9 cellular contexts compared by ENCODE assay signal in the genomic region with DNA sequence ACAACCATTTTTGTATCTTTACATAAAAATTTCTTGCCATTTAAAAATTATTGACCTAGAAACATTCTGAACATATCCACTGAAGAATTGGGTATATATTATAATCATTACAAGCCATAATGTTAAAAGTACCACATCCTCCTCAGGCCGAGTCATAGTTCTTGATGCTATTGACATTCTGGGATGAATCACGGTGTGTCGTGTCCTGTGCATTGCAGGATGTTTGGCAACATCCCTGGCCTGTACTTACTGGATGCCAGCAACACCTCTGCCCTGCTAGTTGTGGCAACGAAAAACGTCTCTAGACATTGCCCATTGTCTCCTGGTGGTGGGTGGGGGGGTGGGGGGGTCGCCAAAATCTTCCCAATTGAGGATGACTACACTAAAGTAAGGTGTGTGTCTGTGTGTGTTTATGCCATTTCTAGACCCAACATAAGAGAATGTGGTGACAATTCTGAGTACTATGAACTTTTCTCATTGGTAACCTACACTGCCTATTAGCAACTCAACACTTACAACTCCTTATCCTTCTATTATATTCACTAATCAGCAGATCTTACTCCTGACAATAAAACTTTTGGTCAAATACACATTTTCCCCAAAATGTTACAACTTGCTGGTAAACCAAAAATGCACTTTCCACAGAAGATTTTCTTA.
DNase-seq lines count a peak whose midpoint lies in the region; ATAC-seq and TF ChIP-seq lines count a peak whose summit lies in the region.
"Had no signal": no experiment of that assay in that cellular context is flagged by ENCODE, and none has a peak within 500 bp of the region (broad histone marks: within the 10 kb centered on the region; RNA-seq: fewer than 3 reads in every experiment).

No MANE protein-coding gene starts in this region.

- TF ChIP-seq CTCF in breast epithelium (IDR thresholded peaks at IDR 0.05), result no peak

- ATAC-seq in CD4-positive, CD25-positive, alpha-beta regulatory T cell (ENCODE audit: low read depth in 2 of 2), result no peak
- no peak for ATAC-seq in HG02840 (IDR thresholded peaks at IDR 0.05; ENCODE audit: low FRiP score, unreplicated experiment)
- ATAC-seq in HG03095 (IDR thresholded peaks at IDR 0.05; ENCODE audit: unreplicated experiment), result no peak

- no peak for TF ChIP-seq POLR2A in breast epithelium (IDR thresholded peaks at IDR 0.05)

- peaks cover 0 to 1% (median 0%) of the 10 kb centered on the region in 7 donors for H3K9me3 Mint-ChIP-seq in CD4-positive, CD25-positive, alpha-beta regulatory T cell
- H3K9me3 Mint-ChIP-seq in IgD-negative memory B cell, result no peaks in the 10 kb centered on the region

- H3K4me3 Mint-ChIP-seq in CD4-positive, CD25-positive, alpha-beta regulatory T cell, result no peak overlapping the region
- no peak overlapping the region for H3K4me3 Mint-ChIP-seq in IgD-negative memory B cell

- H3K4me3 ChIP-seq in CD4-positive, CD25-positive, alpha-beta regulatory T cell (ENCODE audit: low read depth, low read length), result no peak overlapping the region
- H3K4me3 ChIP-seq in breast epithelium (no peak overlapping the region), muscle layer of duodenum (ENCODE audit: low read depth in 1 of 2, low read length in 2 of 2) (no peak overlapping the region)
- H3K4me3 ChIP-seq: Peyer's patch had no signal

- H3K27me3 ChIP-seq in CD4-positive, CD25-positive, alpha-beta regulatory T cell (ENCODE audit: control insufficient read depth, insufficient read depth, low read length), result no peaks in the 10 kb centered on the region
- H3K27me3 ChIP-seq in breast epithelium, result no peaks in the 10 kb centered on the region
- no peaks in the 10 kb centered on the region for H3K27me3 ChIP-seq in muscle layer of duodenum (ENCODE audit: low read depth, low read length)
- H3K27me3 ChIP-seq: Peyer's patch had no signal

- no peak overlapping the region for H3K27ac ChIP-seq in CD4-positive, CD25-positive, alpha-beta regulatory T cell (ENCODE audit: insufficient read depth, low read length, poor library complexity, severe bottlenecking)
- H3K27ac ChIP-seq in breast epithelium (peak overlapping the region; percentile 25 to 62), muscle layer of duodenum (ENCODE audit: low read length) (peak overlapping the region; percentile 84)

- H3K36me3 Mint-ChIP-seq in CD4-positive, CD25-positive, alpha-beta regulatory T cell, result peaks cover 63% of the 10 kb centered on the region
- H3K36me3 Mint-ChIP-seq in IgD-negative memory B cell, result peaks cover 2% of the 10 kb centered on the region

- no peaks in the 10 kb centered on the region for H3K9me3 ChIP-seq in CD4-positive, CD25-positive, alpha-beta regulatory T cell (ENCODE audit: control insufficient read depth in 2 of 2, low read length in 2 of 2)
- H3K9me3 ChIP-seq in breast epithelium, result no peaks in the 10 kb centered on the region
- no peaks in the 10 kb centered on the region for H3K9me3 ChIP-seq in muscle layer of duodenum (ENCODE audit: control insufficient read depth in 1 of 2, low read length in 2 of 2)
- H3K9me3 ChIP-seq: Peyer's patch had no signal

- H3K4me1 Mint-ChIP-seq in CD4-positive, CD25-positive, alpha-beta regulatory T cell, result peaks cover 35 to 89% (median 56%) of the 10 kb centered on the region in 4 donors
- H3K4me1 Mint-ChIP-seq in IgD-negative memory B cell, result peaks cover 17 to 49% (median 43%) of the 10 kb centered on the region in 3 donors

- H3K4me1 ChIP-seq in CD4-positive, CD25-positive, alpha-beta regulatory T cell (ENCODE audit: control insufficient read depth, insufficient read depth, low read length, poor library complexity, severe bottlenecking), result peaks cover 10% of the 10 kb centered on the region
- H3K4me1 ChIP-seq in breast epithelium, result peaks cover 0 to 10% of the 10 kb centered on the region in 2 donors
- peaks cover 14 to 26% of the 10 kb centered on the region in 2 donors for H3K4me1 ChIP-seq in muscle layer of duodenum (ENCODE audit: control insufficient read depth in 1 of 2, insufficient read depth in 2 of 2, low read length in 2 of 2)

- H3K27ac Mint-ChIP-seq in CD4-positive, CD25-positive, alpha-beta regulatory T cell, result peak overlapping the region; percentile 9 to 69 (median 47)
- H3K27ac Mint-ChIP-seq in IgD-negative memory B cell, result peak overlapping the region in 2 of 3 donors; percentile 32 to 49

- peaks cover 61% of the 10 kb centered on the region for H3K36me3 ChIP-seq in CD4-positive, CD25-positive, alpha-beta regulatory T cell (ENCODE audit: control insufficient read depth, insufficient read depth, low read length)
- H3K36me3 ChIP-seq in breast epithelium (no peaks in the 10 kb centered on the region), muscle layer of duodenum (ENCODE audit: control insufficient read depth in 1 of 2, insufficient read depth in 2 of 2, low read length in 2 of 2) (peaks cover 7 to 11% of the 10 kb centered on the region in 2 donors)

- DNase-seq in CD4-positive, CD25-positive, alpha-beta regulatory T cell, result no peak
- DNase-seq in breast epithelium (ENCODE audit: low spot score in 2 of 2), result no peak
- DNase-seq in pons (ENCODE audit: low spot score), result no peak
- DNase-seq in islet precursor cell, result no peak
- DNase-seq: Peyer's patch had no signal

- H3K27me3 Mint-ChIP-seq in CD4-positive, CD25-positive, alpha-beta regulatory T cell, result no peaks in the 10 kb centered on the region
- no peaks in the 10 kb centered on the region for H3K27me3 Mint-ChIP-seq in IgD-negative memory B cell

- intact Hi-C loops in breast epithelium (cut with DNase I; ENCODE audit: low total_unique reads), result loop anchor here (1.0 kb wide), 1 partner anchor 16 kb away; no protein-coding TSS in a partner anchor
